Comparison of ENCODE assay signal across 8 cellular contexts in genomic region chr5:93899026-93899600, GRCh38.
A peak's percentile ranks its signal among the peaks of the same experiment; 100 is the strongest.
DNase-seq lines count a peak whose midpoint lies in the region; ATAC-seq and TF ChIP-seq lines count a peak whose summit lies in the region.

No MANE protein-coding gene starts in this region.

- no peaks in the 10 kb centered on the region for H3K27me3 ChIP-seq in colonic mucosa

- no peaks in the 10 kb centered on the region for H3K27me3 Mint-ChIP-seq in brain

- no peaks in the 10 kb centered on the region for H3K4me1 ChIP-seq in colonic mucosa

- no peaks in the 10 kb centered on the region for H3K36me3 ChIP-seq in colonic mucosa

- DNase-seq in AG09309 (ENCODE audit: low read depth) (no peak), epidermal melanocyte (ENCODE audit: insufficient read length, low spot score) (no peak), mesenteric fat pad (ENCODE audit: low spot score) (no peak), colonic mucosa (no peak), NCI-H2171 (lab: John Stamatoyannopoulos, UW) (no peak)

- H3K27ac Mint-ChIP-seq in brain, result no peak overlapping the region

- H3K9me3 Mint-ChIP-seq in brain, result no peaks in the 10 kb centered on the region

- no peaks in the 10 kb centered on the region for H3K9me3 ChIP-seq in colonic mucosa

- no peak overlapping the region for H3K4me3 Mint-ChIP-seq in brain

- ATAC-seq in GM18909 (IDR thresholded peaks at IDR 0.05; ENCODE audit: poor library complexity, unreplicated experiment), result peak; percentile 88
- peak; percentile 92 for ATAC-seq in HG03432 (IDR thresholded peaks at IDR 0.05; ENCODE audit: unreplicated experiment)

- H3K4me1 Mint-ChIP-seq in brain, result peaks cover 32% of the 10 kb centered on the region

- H3K4me3 ChIP-seq in AG09309 (ENCODE audit: control insufficient read depth, low read depth, low read length) (no peak overlapping the region), colonic mucosa (no peak overlapping the region)

- no peaks in the 10 kb centered on the region for H3K36me3 Mint-ChIP-seq in brain

- no peak overlapping the region for H3K9ac ChIP-seq in colonic mucosa (ENCODE audit: low read depth in 2 of 2, low read length in 2 of 2)

- TF ChIP-seq CTCF in AG09309 (IDR thresholded peaks at IDR 0.05; ENCODE audit: control insufficient read depth, insufficient read depth, low read depth, low read length, missing control alignments) (peak; percentile 13), brain (conservative IDR thresholded peaks at IDR 0.05) (peak; percentile 19 to 58), colonic mucosa (IDR thresholded peaks at IDR 0.05) (no peak)

- H3K27ac ChIP-seq in colonic mucosa, result no peak overlapping the region

- intact Hi-C loops in colonic mucosa (cut with DNase I), result no loop called here
